ENCODE assay signal across 1 cellular context in the genomic region with DNA sequence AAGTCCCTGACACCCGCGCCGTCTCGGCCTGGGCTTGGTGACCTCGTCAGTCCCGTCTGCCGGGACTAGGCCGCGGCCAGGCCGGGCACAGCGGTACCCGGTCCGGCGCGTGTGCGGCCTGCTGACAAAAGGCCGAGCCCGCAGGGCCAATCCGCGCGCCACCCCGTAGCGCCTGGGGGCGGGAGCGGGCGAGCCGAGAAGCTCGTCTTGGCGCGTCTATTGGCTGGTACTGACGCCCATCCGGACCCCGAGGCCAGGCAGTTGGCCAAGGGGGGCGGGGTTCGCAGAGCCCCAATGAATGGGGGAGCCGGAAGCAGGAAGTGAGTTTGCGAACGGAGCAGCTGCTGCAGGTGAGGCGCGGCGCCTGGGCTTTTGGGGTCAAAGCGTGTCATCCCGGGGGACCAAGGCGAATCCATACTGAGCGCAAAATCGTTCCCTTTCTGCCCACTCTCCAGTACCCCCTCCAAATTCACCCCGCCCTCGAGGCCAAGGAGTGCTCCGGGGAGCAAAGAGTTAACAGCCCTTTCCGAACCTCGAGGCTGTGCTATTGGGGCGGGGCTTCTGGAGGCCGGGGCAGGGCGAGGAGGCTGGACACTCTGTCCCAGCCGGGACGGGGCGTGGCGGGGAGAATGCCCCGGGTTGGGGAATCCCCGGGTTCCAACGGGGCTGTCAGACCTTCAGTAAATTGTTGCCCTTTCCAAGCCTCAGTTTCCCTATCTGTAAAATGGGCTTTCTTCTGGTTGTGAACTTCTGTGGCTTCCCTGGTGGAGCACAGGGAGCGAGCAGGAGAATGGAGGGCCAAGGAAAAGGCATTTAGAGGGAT.
TF ChIP-seq lines count a peak whose summit lies in the region.

A gene with protein sequence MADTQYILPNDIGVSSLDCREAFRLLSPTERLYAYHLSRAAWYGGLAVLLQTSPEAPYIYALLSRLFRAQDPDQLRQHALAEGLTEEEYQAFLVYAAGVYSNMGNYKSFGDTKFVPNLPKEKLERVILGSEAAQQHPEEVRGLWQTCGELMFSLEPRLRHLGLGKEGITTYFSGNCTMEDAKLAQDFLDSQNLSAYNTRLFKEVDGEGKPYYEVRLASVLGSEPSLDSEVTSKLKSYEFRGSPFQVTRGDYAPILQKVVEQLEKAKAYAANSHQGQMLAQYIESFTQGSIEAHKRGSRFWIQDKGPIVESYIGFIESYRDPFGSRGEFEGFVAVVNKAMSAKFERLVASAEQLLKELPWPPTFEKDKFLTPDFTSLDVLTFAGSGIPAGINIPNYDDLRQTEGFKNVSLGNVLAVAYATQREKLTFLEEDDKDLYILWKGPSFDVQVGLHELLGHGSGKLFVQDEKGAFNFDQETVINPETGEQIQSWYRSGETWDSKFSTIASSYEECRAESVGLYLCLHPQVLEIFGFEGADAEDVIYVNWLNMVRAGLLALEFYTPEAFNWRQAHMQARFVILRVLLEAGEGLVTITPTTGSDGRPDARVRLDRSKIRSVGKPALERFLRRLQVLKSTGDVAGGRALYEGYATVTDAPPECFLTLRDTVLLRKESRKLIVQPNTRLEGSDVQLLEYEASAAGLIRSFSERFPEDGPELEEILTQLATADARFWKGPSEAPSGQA (plus strand): TSS at position 319 of the 823 bp plus-strand sequence. CDS start 1,767 bp downstream, outside the sequence.

TF ChIP-seq in HepG2, 621 proteins besides CTCF, POLR2A, EP300 and RAD21 (continued from another document and continues in another):
- peak; percentile 93 for TF ChIP-seq ELF3 (CRISPR knock-in tag; IDR thresholded peaks at IDR 0.05)
- TF ChIP-seq, protein P1, sequence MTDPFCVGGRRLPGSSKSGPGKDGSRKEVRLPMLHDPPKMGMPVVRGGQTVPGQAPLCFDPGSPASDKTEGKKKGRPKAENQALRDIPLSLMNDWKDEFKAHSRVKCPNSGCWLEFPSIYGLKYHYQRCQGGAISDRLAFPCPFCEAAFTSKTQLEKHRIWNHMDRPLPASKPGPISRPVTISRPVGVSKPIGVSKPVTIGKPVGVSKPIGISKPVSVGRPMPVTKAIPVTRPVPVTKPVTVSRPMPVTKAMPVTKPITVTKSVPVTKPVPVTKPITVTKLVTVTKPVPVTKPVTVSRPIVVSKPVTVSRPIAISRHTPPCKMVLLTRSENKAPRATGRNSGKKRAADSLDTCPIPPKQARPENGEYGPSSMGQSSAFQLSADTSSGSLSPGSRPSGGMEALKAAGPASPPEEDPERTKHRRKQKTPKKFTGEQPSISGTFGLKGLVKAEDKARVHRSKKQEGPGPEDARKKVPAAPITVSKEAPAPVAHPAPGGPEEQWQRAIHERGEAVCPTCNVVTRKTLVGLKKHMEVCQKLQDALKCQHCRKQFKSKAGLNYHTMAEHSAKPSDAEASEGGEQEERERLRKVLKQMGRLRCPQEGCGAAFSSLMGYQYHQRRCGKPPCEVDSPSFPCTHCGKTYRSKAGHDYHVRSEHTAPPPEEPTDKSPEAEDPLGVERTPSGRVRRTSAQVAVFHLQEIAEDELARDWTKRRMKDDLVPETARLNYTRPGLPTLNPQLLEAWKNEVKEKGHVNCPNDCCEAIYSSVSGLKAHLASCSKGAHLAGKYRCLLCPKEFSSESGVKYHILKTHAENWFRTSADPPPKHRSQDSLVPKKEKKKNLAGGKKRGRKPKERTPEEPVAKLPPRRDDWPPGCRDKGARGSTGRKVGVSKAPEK (CRISPR knock-in tag; IDR thresholded peaks at IDR 0.05; ENCODE audit: borderline replicate concordance): no peak
- TF ChIP-seq MTF2 (CRISPR knock-in tag; IDR thresholded peaks at IDR 0.05; ENCODE audit: borderline replicate concordance): no peak
- TF ChIP-seq ZFP62 (CRISPR knock-in tag; IDR thresholded peaks at IDR 0.05): no peak
- peak; percentile 57; the same call in 1 of the 2 replicates for TF ChIP-seq KLF9 (CRISPR knock-in tag; IDR thresholded peaks at IDR 0.05; ENCODE audit: low read depth)
- 0 out of 2 replicates have a peak, but pooled peaks have one; percentile 45 for TF ChIP-seq NFKBIZ (CRISPR knock-in tag; IDR thresholded peaks at IDR 0.05)
- peak; percentile 99 for TF ChIP-seq PHF8 (CRISPR knock-in tag; IDR thresholded peaks at IDR 0.05)
- TF ChIP-seq, protein P2, sequence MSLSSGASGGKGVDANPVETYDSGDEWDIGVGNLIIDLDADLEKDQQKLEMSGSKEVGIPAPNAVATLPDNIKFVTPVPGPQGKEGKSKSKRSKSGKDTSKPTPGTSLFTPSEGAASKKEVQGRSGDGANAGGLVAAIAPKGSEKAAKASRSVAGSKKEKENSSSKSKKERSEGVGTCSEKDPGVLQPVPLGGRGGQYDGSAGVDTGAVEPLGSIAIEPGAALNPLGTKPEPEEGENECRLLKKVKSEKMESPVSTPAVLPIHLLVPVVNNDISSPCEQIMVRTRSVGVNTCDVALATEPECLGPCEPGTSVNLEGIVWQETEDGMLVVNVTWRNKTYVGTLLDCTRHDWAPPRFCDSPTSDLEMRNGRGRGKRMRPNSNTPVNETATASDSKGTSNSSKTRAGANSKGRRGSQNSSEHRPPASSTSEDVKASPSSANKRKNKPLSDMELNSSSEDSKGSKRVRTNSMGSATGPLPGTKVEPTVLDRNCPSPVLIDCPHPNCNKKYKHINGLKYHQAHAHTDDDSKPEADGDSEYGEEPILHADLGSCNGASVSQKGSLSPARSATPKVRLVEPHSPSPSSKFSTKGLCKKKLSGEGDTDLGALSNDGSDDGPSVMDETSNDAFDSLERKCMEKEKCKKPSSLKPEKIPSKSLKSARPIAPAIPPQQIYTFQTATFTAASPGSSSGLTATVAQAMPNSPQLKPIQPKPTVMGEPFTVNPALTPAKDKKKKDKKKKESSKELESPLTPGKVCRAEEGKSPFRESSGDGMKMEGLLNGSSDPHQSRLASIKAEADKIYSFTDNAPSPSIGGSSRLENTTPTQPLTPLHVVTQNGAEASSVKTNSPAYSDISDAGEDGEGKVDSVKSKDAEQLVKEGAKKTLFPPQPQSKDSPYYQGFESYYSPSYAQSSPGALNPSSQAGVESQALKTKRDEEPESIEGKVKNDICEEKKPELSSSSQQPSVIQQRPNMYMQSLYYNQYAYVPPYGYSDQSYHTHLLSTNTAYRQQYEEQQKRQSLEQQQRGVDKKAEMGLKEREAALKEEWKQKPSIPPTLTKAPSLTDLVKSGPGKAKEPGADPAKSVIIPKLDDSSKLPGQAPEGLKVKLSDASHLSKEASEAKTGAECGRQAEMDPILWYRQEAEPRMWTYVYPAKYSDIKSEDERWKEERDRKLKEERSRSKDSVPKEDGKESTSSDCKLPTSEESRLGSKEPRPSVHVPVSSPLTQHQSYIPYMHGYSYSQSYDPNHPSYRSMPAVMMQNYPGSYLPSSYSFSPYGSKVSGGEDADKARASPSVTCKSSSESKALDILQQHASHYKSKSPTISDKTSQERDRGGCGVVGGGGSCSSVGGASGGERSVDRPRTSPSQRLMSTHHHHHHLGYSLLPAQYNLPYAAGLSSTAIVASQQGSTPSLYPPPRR (CRISPR knock-in tag; IDR thresholded peaks at IDR 0.05; ENCODE audit: borderline replicate concordance): 0 out of 2 replicates have a peak, but pooled peaks have one; percentile 9
- TF ChIP-seq KDM5A (IDR thresholded peaks at IDR 0.05; ENCODE audit: borderline replicate concordance, low read length): peak; percentile 75; the same call in 1 of the 2 replicates
- no peak for TF ChIP-seq MIER3 (CRISPR knock-in tag; IDR thresholded peaks at IDR 0.05; ENCODE audit: borderline replicate concordance)
- TF ChIP-seq CAMTA2 (CRISPR knock-in tag; IDR thresholded peaks at IDR 0.05; ENCODE audit: borderline replicate concordance): no peak
- no peak; the same call in none of the 2 replicates for TF ChIP-seq ZNF335 (CRISPR knock-in tag; IDR thresholded peaks at IDR 0.05)
- TF ChIP-seq, protein P3, sequence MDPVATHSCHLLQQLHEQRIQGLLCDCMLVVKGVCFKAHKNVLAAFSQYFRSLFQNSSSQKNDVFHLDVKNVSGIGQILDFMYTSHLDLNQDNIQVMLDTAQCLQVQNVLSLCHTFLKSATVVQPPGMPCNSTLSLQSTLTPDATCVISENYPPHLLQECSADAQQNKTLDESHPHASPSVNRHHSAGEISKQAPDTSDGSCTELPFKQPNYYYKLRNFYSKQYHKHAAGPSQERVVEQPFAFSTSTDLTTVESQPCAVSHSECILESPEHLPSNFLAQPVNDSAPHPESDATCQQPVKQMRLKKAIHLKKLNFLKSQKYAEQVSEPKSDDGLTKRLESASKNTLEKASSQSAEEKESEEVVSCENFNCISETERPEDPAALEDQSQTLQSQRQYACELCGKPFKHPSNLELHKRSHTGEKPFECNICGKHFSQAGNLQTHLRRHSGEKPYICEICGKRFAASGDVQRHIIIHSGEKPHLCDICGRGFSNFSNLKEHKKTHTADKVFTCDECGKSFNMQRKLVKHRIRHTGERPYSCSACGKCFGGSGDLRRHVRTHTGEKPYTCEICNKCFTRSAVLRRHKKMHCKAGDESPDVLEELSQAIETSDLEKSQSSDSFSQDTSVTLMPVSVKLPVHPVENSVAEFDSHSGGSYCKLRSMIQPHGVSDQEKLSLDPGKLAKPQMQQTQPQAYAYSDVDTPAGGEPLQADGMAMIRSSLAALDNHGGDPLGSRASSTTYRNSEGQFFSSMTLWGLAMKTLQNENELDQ (CRISPR knock-in tag; IDR thresholded peaks at IDR 0.05; ENCODE audit: borderline replicate concordance): no peak
- no peak for TF ChIP-seq ZNF543 (CRISPR knock-in tag; IDR thresholded peaks at IDR 0.05)
- TF ChIP-seq ZNF768 (CRISPR knock-in tag; IDR thresholded peaks at IDR 0.05): peak; percentile 70; the same call in 1 of the 2 replicates
- TF ChIP-seq TP53 (CRISPR knock-in tag; conservative IDR thresholded peaks at IDR 0.05): no peak
- TF ChIP-seq, protein P4, sequence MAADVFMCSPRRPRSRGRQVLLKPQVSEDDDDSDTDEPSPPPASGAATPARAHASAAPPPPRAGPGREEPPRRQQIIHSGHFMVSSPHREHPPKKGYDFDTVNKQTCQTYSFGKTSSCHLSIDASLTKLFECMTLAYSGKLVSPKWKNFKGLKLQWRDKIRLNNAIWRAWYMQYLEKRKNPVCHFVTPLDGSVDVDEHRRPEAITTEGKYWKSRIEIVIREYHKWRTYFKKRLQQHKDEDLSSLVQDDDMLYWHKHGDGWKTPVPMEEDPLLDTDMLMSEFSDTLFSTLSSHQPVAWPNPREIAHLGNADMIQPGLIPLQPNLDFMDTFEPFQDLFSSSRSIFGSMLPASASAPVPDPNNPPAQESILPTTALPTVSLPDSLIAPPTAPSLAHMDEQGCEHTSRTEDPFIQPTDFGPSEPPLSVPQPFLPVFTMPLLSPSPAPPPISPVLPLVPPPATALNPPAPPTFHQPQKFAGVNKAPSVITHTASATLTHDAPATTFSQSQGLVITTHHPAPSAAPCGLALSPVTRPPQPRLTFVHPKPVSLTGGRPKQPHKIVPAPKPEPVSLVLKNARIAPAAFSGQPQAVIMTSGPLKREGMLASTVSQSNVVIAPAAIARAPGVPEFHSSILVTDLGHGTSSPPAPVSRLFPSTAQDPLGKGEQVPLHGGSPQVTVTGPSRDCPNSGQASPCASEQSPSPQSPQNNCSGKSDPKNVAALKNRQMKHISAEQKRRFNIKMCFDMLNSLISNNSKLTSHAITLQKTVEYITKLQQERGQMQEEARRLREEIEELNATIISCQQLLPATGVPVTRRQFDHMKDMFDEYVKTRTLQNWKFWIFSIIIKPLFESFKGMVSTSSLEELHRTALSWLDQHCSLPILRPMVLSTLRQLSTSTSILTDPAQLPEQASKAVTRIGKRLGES (CRISPR knock-in tag; IDR thresholded peaks at IDR 0.05; ENCODE audit: borderline replicate concordance): no peak
- peak; percentile 71 for TF ChIP-seq SALL1 (CRISPR knock-in tag; IDR thresholded peaks at IDR 0.05)
- no peak for TF ChIP-seq CBX1 (IDR thresholded peaks at IDR 0.05; ENCODE audit: low read depth)
- no peak for TF ChIP-seq TRIM24 (CRISPR knock-in tag; IDR thresholded peaks at IDR 0.05)
- no peak for TF ChIP-seq SOX13 (IDR thresholded peaks at IDR 0.05)
- peak in 1 of 2 experiments; percentile 17; a peak in 1 of 4 replicates for TF ChIP-seq SOX13 (CRISPR knock-in tag; conservative IDR thresholded peaks at IDR 0.05 in 1 of 2, IDR thresholded peaks at IDR 0.05 in 1 of 2)
- 0 out of 2 replicates have a peak, but pooled peaks have one; percentile 49 for TF ChIP-seq ZNF737 (CRISPR knock-in tag; IDR thresholded peaks at IDR 0.05; ENCODE audit: borderline replicate concordance)
- TF ChIP-seq, protein P5, sequence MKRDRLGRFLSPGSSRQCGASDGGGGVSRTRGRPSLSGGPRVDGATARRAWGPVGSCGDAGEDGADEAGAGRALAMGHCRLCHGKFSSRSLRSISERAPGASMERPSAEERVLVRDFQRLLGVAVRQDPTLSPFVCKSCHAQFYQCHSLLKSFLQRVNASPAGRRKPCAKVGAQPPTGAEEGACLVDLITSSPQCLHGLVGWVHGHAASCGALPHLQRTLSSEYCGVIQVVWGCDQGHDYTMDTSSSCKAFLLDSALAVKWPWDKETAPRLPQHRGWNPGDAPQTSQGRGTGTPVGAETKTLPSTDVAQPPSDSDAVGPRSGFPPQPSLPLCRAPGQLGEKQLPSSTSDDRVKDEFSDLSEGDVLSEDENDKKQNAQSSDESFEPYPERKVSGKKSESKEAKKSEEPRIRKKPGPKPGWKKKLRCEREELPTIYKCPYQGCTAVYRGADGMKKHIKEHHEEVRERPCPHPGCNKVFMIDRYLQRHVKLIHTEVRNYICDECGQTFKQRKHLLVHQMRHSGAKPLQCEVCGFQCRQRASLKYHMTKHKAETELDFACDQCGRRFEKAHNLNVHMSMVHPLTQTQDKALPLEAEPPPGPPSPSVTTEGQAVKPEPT (CRISPR knock-in tag; IDR thresholded peaks at IDR 0.05; ENCODE audit: low read depth): no peak
- peak; percentile 93 for TF ChIP-seq YEATS2 (CRISPR knock-in tag; IDR thresholded peaks at IDR 0.05; ENCODE audit: borderline replicate concordance)
- TF ChIP-seq ZNF83 (CRISPR knock-in tag; IDR thresholded peaks at IDR 0.05; ENCODE audit: borderline replicate concordance): no peak
- TF ChIP-seq CBFB (CRISPR knock-in tag; IDR thresholded peaks at IDR 0.05): peak; percentile 67; the same call in 1 of the 2 replicates
- TF ChIP-seq, protein P6, sequence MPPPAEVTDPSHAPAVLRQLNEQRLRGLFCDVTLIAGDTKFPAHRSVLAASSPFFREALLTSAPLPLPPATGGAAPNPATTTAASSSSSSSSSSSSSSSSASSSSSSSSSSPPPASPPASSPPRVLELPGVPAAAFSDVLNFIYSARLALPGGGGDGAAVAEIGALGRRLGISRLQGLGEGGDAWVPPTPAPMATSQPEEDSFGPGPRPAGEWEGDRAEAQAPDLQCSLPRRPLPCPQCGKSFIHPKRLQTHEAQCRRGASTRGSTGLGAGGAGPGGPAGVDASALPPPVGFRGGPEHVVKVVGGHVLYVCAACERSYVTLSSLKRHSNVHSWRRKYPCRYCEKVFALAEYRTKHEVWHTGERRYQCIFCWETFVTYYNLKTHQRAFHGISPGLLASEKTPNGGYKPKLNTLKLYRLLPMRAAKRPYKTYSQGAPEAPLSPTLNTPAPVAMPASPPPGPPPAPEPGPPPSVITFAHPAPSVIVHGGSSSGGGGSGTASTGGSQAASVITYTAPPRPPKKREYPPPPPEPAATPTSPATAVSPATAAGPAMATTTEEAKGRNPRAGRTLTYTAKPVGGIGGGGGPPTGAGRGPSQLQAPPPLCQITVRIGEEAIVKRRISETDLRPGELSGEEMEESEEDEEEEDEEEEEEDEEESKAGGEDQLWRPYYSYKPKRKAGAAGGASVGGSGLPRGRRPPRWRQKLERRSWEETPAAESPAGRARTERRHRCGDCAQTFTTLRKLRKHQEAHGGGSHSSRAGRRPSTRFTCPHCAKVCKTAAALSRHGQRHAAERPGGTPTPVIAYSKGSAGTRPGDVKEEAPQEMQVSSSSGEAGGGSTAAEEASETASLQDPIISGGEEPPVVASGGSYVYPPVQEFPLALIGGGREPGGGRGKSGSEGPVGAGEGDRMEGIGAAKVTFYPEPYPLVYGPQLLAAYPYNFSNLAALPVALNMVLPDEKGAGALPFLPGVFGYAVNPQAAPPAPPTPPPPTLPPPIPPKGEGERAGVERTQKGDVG (CRISPR knock-in tag; IDR thresholded peaks at IDR 0.05; ENCODE audit: borderline replicate concordance): no peak
- peak; percentile 73 for TF ChIP-seq SRSF1 (optimal IDR thresholded peaks at IDR 0.05; ENCODE audit: low read depth, low read length)
- peak; percentile 100 for TF ChIP-seq ZFX (CRISPR knock-in tag; IDR thresholded peaks at IDR 0.05; ENCODE audit: low read depth)
- peak; percentile 93 for TF ChIP-seq AGO1 (IDR thresholded peaks at IDR 0.05; ENCODE audit: low read depth, low read length, poor library complexity, severe bottlenecking)
- no peak for TF ChIP-seq ZSCAN29 (CRISPR knock-in tag; conservative IDR thresholded peaks at IDR 0.05)
- TF ChIP-seq ATF1 (CRISPR knock-in tag; IDR thresholded peaks at IDR 0.05): peak; percentile 40
